In genomic region chr2:98479959-98480524, GRCh38 we compare ENCODE assay signal across 7 cellular contexts. TPM values are rescaled to one million over a fixed set of nuclear protein-coding genes. Genes with fewer than 3 reads are reported as not detected.
DNase-seq lines count a peak whose midpoint lies in the region; ATAC-seq, FAIRE-seq and TF ChIP-seq lines count a peak whose summit lies in the region.

No MANE protein-coding gene starts in this region.

- H3K79me2 ChIP-seq in OCI-LY7 (ENCODE audit: insufficient read depth, low read depth, low read length): no peaks in the 10 kb centered on the region
- H3K79me2 ChIP-seq in GM12878 (ENCODE audit: control insufficient read depth, insufficient read depth, low read length): peaks cover 95% of the 10 kb centered on the region

- H2AFZ ChIP-seq in OCI-LY7 (ENCODE audit: low read length) (no peak overlapping the region), GM12878 (ENCODE audit: control insufficient read depth, low read depth, low read length) (no peak overlapping the region)

- H3K36me3 ChIP-seq in OCI-LY7 (ENCODE audit: insufficient read depth, low read length) (no peaks in the 10 kb centered on the region), GM12878 (ENCODE audit: control insufficient read depth in 2 of 2, insufficient read depth in 2 of 2, low read length in 1 of 2) (peaks cover 8 to 19% of the 10 kb centered on the region in 2 experiments), aorta (ENCODE audit: control insufficient read depth in 1 of 2, insufficient read depth in 2 of 2, low read length in 1 of 2) (no peaks in the 10 kb centered on the region)

- SMC1A ChIA-PET in GM12878 (lab: Charles Lee; ENCODE audit: uncharacterized antibody, unreplicated experiment): interaction anchor here (0.9 to 24.6 kb wide), 6 partner anchors 8 to 67 kb away, joined by 3 to 816 read pairs (median 4); no protein-coding TSS in a partner anchor

- H3K4me3 ChIP-seq in GM12865 (ENCODE audit: low read depth, low read length) (no peak overlapping the region), OCI-LY7 (ENCODE audit: low read depth, low read length, poor library complexity, severe bottlenecking) (no peak overlapping the region), GM12878 (0 out of 2 replicates have a peak overlapping the region, but pooled peaks have one; percentile 10), aorta (ENCODE audit: low read length in 2 of 2) (no peak overlapping the region)

- intact Hi-C loops in OCI-LY7 (cut with micrococcal nuclease; ENCODE audit: unreplicated experiment) (no loop called here), GM12878 (cut with micrococcal nuclease; ENCODE audit: unreplicated experiment) (loop anchor here (5.0 kb wide), 1 partner anchor 33 kb away; no protein-coding TSS in a partner anchor), aorta (cut with DNase I) (no loop called here)

- peak; percentile 79 for DNase-seq in GM12865 (ENCODE audit: low read depth)
- DNase-seq in OCI-LY7 (ENCODE audit: low spot score): peak; percentile 22
- no peak for DNase-seq in GM12878 (ENCODE audit: low read depth, low spot score)
- DNase-seq in medulla oblongata (ENCODE audit: extremely low spot score): peak; percentile 63
- DNase-seq in aorta: peak; percentile 81 to 84
- no peak for DNase-seq in ecto neural progenitor cell (ENCODE audit: low spot score)

- BruUV-seq in OCI-LY7 (replicated peaks; lab: Mats Ljungman, UMichigan) (no TSS peak), GM12878 (replicated peaks; lab: Mats Ljungman, UMichigan) (no TSS peak)

- no peak for FAIRE-seq in GM12878 (lab: Jason Lieb, UNC)

- no peak overlapping the region for H3K27ac ChIP-seq in OCI-LY7 (ENCODE audit: low read depth, low read length, poor library complexity, severe bottlenecking)
- H3K27ac ChIP-seq in GM12878 (ENCODE audit: control insufficient read depth, insufficient read depth): peak overlapping the region; percentile 89
- H3K27ac ChIP-seq in aorta (ENCODE audit: low read depth in 1 of 2, low read length in 2 of 2): no peak overlapping the region

- CTCF ChIA-PET in OCI-LY7 (lab: Charles Lee; ENCODE audit: unreplicated experiment): no interaction called here
- CTCF ChIA-PET in GM12878 (lab: Yijun Ruan, JAX): interaction anchor here (0.7 to 5.9 kb wide), 14 partner anchors 8 to 66 kb away, joined by 3 to 41 read pairs (median 4); no protein-coding TSS in a partner anchor

- 49% methylated on average over 4 of the region's 4 CpGs for WGBS in GM12878 (ENCODE audit: insufficient coverage, insufficient replicate concordance, low lambda C conversion rate, missing lambda C conversion rate)
- 32 to 35% methylated on average over 4 of the region's 4 CpGs for WGBS in aorta, 2 donors

- no peaks in the 10 kb centered on the region; the same call in 1 of the 2 replicates for H4K20me1 ChIP-seq in OCI-LY7 (ENCODE audit: insufficient read depth, low read length)
- H4K20me1 ChIP-seq in GM12878 (ENCODE audit: control insufficient read depth, insufficient read depth): no peaks in the 10 kb centered on the region

- peak overlapping the region; percentile 16 for H3K4me2 ChIP-seq in OCI-LY7 (ENCODE audit: low read length)
- peak overlapping the region; percentile 85 for H3K4me2 ChIP-seq in GM12878 (ENCODE audit: control insufficient read depth, insufficient read depth)

- POLR2A ChIA-PET in OCI-LY7 (lab: Charles Lee) (interaction anchor here (0.7 kb wide), 1 partner anchor 9 kb away, joined by 3 read pairs; no protein-coding TSS in a partner anchor), GM12878 (lab: Charles Lee) (interaction anchor here (0.6 to 16.1 kb wide), 4 partner anchors 9 to 385 kb away, joined by 3 to 545 read pairs (median 5); no protein-coding TSS in a partner anchor)

- no peak for TF ChIP-seq RAD21 in GM12878 (IDR thresholded peaks at IDR 0.05; ENCODE audit: insufficient read depth, low read depth, low read length)

- TF ChIP-seq POLR2A in GM12878 (IDR thresholded peaks at IDR 0.05; ENCODE audit: low read depth, low read length): no peak; the same call in 1 of the 2 replicates

- in situ Hi-C loops in GM12878 (cut with MboI): no loop called here

- RAD21 ChIA-PET in GM12878 (lab: Charles Lee; ENCODE audit: unreplicated experiment): interaction anchor here (0.8 to 7.4 kb wide), 7 partner anchors 9 to 67 kb away, joined by 3 to 150 read pairs (median 5); no protein-coding TSS in a partner anchor

- no peak for TF ChIP-seq CTCF in GM12865 (IDR thresholded peaks at IDR 0.05; ENCODE audit: insufficient read depth, low read depth, low read length, missing control alignments)
- TF ChIP-seq CTCF in OCI-LY7 (conservative IDR thresholded peaks at IDR 0.05; ENCODE audit: low read length): no peak
- no peak for TF ChIP-seq CTCF in GM12878 (IDR thresholded peaks at IDR 0.05 in 2 of 3, conservative IDR thresholded peaks at IDR 0.05 in 1 of 3; ENCODE audit: control insufficient read depth in 2 of 3, extremely low read depth in 1 of 3, insufficient read depth in 1 of 3, low read depth in 3 of 3, low read length in 3 of 3)

- H3K9me2 ChIP-seq in OCI-LY7 (ENCODE audit: insufficient read depth, low read length): no peaks in the 10 kb centered on the region

- H3K4me1 ChIP-seq in OCI-LY7 (ENCODE audit: insufficient read depth, low read length, poor library complexity, severe bottlenecking): peaks cover 26% of the 10 kb centered on the region
- peaks cover 98% of the 10 kb centered on the region for H3K4me1 ChIP-seq in GM12878 (ENCODE audit: control insufficient read depth, insufficient read depth, low read length)
- H3K4me1 ChIP-seq in aorta (ENCODE audit: control insufficient read depth in 1 of 2, insufficient read depth in 2 of 2, low read length in 2 of 2): no peaks in the 10 kb centered on the region

- H3K9me3 ChIP-seq in OCI-LY7 (ENCODE audit: low read length): no peaks in the 10 kb centered on the region
- H3K9me3 ChIP-seq in GM12878 (replicated peaks; ENCODE audit: control insufficient read depth, insufficient read depth, low read length): no peaks in the 10 kb centered on the region
- H3K9me3 ChIP-seq in aorta (ENCODE audit: control insufficient read depth, low read length): no peaks in the 10 kb centered on the region

- ATAC-seq in HG02759 (IDR thresholded peaks at IDR 0.05; ENCODE audit: unreplicated experiment): peak; percentile 31
- peak; percentile 53 for ATAC-seq in GM12878
- peak; percentile 72 for ATAC-seq in aorta (ENCODE audit: low FRiP score)

- TF ChIP-seq EP300 in GM12878 (IDR thresholded peaks at IDR 0.05; ENCODE audit: borderline replicate concordance in 1 of 2, control insufficient read depth in 1 of 2, low read depth in 2 of 2, low read length in 2 of 2): no peak

- H3K27me3 ChIP-seq in GM12878 (replicated peaks in 1 of 2; ENCODE audit: control insufficient read depth in 2 of 2, insufficient read depth in 2 of 2, low read length in 1 of 2) (no peaks in the 10 kb centered on the region), aorta (ENCODE audit: control insufficient read depth in 1 of 2, insufficient read depth in 2 of 2, low read length in 1 of 2) (no peaks in the 10 kb centered on the region)

- H3K9ac ChIP-seq in GM12878 (ENCODE audit: control insufficient read depth, insufficient read depth, low read length): peak overlapping the region; percentile 70

TF ChIP-seq in GM12878, 131 proteins besides CTCF, POLR2A, EP300 and RAD21 (continues in another document):
- TF ChIP-seq HDAC2 (IDR thresholded peaks at IDR 0.05) (no peak), GATAD2B (conservative IDR thresholded peaks at IDR 0.05; ENCODE audit: low read depth) (peak; percentile 43), SMARCA5 (IDR thresholded peaks at IDR 0.05) (no peak), LARP7 (IDR thresholded peaks at IDR 0.05) (peak; percentile 37; the same call in 1 of the 2 replicates), NFIC (IDR thresholded peaks at IDR 0.05; ENCODE audit: low read depth, low read length) (no peak), FOXK2 (IDR thresholded peaks at IDR 0.05) (no peak), ATF2 (IDR thresholded peaks at IDR 0.05; ENCODE audit: low read length) (no peak), CBX3 (IDR thresholded peaks at IDR 0.05; ENCODE audit: borderline replicate concordance, low read depth) (no peak), ZNF24 (IDR thresholded peaks at IDR 0.05) (no peak), DPF2 (IDR thresholded peaks at IDR 0.05) (peak; percentile 11; the same call in 1 of the 2 replicates), BRCA1 (IDR thresholded peaks at IDR 0.05; ENCODE audit: low read depth, low read length) (no peak), ETV6 (conservative IDR thresholded peaks at IDR 0.05 in 1 of 2, IDR thresholded peaks at IDR 0.05 in 1 of 2; ENCODE audit: borderline replicate concordance in 1 of 2, low read depth in 1 of 2) (peak in 1 of 2 experiments; percentile 34; a peak in 1 of 4 replicates)

RNA-seq across cellular contexts. Expression of gene INPP4A, which starts 35.4 kb away (rescaled TPM):
- total RNA-seq in OCI-LY7 (2014; rRNA removed; shearing (Covaris generic)): 14.3 and 28.5 TPM in 2 replicates
- total RNA-seq in OCI-LY7 (2022): 27.5 and 28.6 TPM in 2 replicates
- total RNA-seq in GM12878 (2013; cell fraction: nucleolus; rRNA removed): 373 and 420 TPM in 2 replicates
- total RNA-seq in GM12878 (2014; rRNA removed): 37.9 and 42.8 TPM in 2 replicates
- total RNA-seq in GM12878 (2014; rRNA removed; fragmentation: Illumina TruSeq; extraction: Trizol): 24.0 and 24.1 TPM in 2 replicates
- 54.0 and 62.3 TPM in 2 replicates for total RNA-seq in GM12878 (2021)
- polyA plus RNA-seq in GM12878 (2011; ENCODE audit: low read depth): 10.5 TPM
- polyA plus RNA-seq in GM12878 (2011; rRNA removed): 30.8 and 46.4 TPM in 2 replicates
- polyA plus RNA-seq in GM12878 (2011; cell fraction: cytosol; rRNA removed): 45.8 and 56.6 TPM in 2 replicates
- polyA plus RNA-seq in GM12878 (2011; cell fraction: nucleus; rRNA removed): 403 and 492 TPM in 2 replicates
- 19.7 and 20.5 TPM in 2 replicates for polyA plus RNA-seq in GM12878 (2012)
- 20.4 and 27.4 TPM in 2 replicates for polyA plus RNA-seq in GM12878 (2014; fragmentation: Illumina TruSeq; extraction: Trizol)
- polyA plus RNA-seq in GM12878 (2014; fragmentation: Nextera tagmentation; extraction: Ambion mirVana): 1 to 10 TPM; 4.7 to 6.2 TPM
- 32.7 and 40.3 TPM in 2 replicates for polyA plus RNA-seq in GM12878 (2014; rRNA removed)
- 10 to 100 TPM; 41.1 to 45.9 TPM for polyA plus RNA-seq in GM12878 (2016; fragmentation: Nextera tagmentation; extraction: Ambion mirVana)
- polyA minus RNA-seq in GM12878 (2011; rRNA and poly(A)+ RNA removed): 220 and 303 TPM in 2 replicates
- polyA minus RNA-seq in GM12878 (2011; cell fraction: cytosol; rRNA and poly(A)+ RNA removed): 32.1 and 33.5 TPM in 2 replicates
- polyA minus RNA-seq in GM12878 (2011; cell fraction: nucleus; rRNA and poly(A)+ RNA removed): 290 and 381 TPM in 2 replicates
- total RNA-seq in aorta: 10 to 100 TPM; 36.8 to 43.4 TPM
- 1 to 10 TPM; 2.9 to 5.9 TPM for polyA plus RNA-seq in aorta

Comparison
In these comparisons a context has a peak if more than half of its experiments do, and no peak if none do; other contexts are left out.
1. DNase-seq: peak in GM12865 (single experiment), OCI-LY7 (single experiment), medulla oblongata (single experiment) and aorta (2 of 2); none in GM12878 (single experiment) and ecto neural progenitor cell (single experiment).
2. Peak in every context shown above with its lines, with median percentiles within 50 percentile points of each other: ATAC-seq.